Comparison of ENCODE assay signal across 8 cellular contexts in the genomic region with DNA sequence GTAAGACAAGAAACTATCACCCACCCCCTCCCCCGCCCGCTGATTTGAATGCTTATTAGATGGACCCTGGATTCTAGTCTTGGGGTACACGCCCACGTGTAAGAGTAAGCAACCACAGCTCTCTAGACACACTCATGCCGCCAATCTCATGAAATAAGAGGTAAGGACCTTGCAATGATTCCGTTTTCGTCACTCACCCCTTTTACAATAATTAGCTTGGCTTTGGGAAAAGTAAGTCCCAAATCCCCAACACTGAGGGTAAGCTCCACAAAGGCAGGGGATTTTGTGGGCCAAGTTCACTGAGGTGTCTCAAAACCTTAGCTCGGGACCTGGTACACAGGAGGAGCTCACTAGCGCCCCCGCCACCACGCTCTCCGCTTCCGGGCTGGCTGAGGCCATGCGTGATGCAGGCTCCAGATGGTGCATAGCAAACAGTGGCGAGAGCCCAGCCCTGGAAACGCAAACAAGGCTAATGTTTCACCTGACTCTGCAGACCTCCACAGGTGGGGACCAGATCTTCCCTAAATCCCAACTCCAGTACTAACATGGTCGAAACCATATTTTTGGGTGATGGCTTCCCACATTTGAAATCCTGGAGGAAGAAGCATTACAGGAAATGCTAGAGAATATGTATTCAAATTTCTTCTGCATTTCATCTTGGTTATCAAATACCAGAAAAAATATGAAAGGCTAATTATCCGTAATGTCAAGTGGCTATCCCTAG. TPM values are rescaled to one million over a fixed set of nuclear protein-coding genes. Genes with fewer than 3 reads are reported as not detected.
A peak's percentile ranks its signal among the peaks of the same experiment; 100 is the strongest.
DNase-seq lines count a peak whose midpoint lies in the region; ATAC-seq and TF ChIP-seq lines count a peak whose summit lies in the region.

No MANE protein-coding gene starts in this region.

- CTCF ChIA-PET in CD4-positive, alpha-beta T cell (lab: Charles Lee): interaction anchor here (0.6 to 3.5 kb wide), 23 partner anchors 9 to 735 kb away, joined by 3 to 23 read pairs (median 4); a partner anchor contains a TSS

- peaks cover 3% of the 10 kb centered on the region for H3K4me1 ChIP-seq in mesenchymal stem cell (ENCODE audit: control insufficient read depth, insufficient read depth, low read depth, low read length)

- intact Hi-C loops in CD4-positive, alpha-beta T cell (cut with DNase I, micrococcal nuclease): loop anchor here (1.0 to 5.0 kb wide), 7 partner anchors 26 to 150 kb away; no protein-coding TSS in a partner anchor

- peaks cover 79% of the 10 kb centered on the region for H3K36me3 Mint-ChIP-seq in CD4-positive, alpha-beta T cell (ENCODE audit: low read depth)
- H3K36me3 Mint-ChIP-seq in effector memory CD8-positive, alpha-beta T cell (ENCODE audit: insufficient read depth): peaks cover 56% of the 10 kb centered on the region

- DNase-seq in CD4-positive, alpha-beta T cell: peak; percentile 79 to 91 (median 84)
- DNase-seq in NCI-H748 treated with DMSO at 0.1 percent for 48 hours (lab: John Stamatoyannopoulos, UW): peak; percentile 77
- DNase-seq in activated CD8-positive, alpha-beta memory T cell treated with anti-CD3 and anti-CD28 coated beads for 1 hour (ENCODE audit: extremely low read depth in 1 of 2, low read depth in 1 of 2): peak; percentile 66 to 80
- peak; percentile 84 to 89 (median 84) for DNase-seq in effector memory CD8-positive, alpha-beta T cell
- peak; percentile 89 for DNase-seq in mesenchymal stem cell
- DNase-seq in stimulated activated CD8-positive, alpha-beta memory T cell treated with anti-CD3 and anti-CD28 coated beads, Interleukin-12 subunit alpha, Interleukin-12 subunit beta, amount 100 ng/mL, for 4 hours (ENCODE audit: low read depth): peak; percentile 75

- H2BK5ac ChIP-seq in mesenchymal stem cell (ENCODE audit: low read depth, low read length, poor library complexity, severe bottlenecking): no peak overlapping the region

- peak overlapping the region; percentile 29 for H4K8ac ChIP-seq in mesenchymal stem cell (ENCODE audit: low read length)

- H3K4me3 ChIP-seq in mesenchymal stem cell (ENCODE audit: insufficient read depth in 1 of 2, low read depth in 1 of 2, low read length in 2 of 2): peak overlapping the region in 1 of 2 experiments; percentile 83

- no peak overlapping the region for H4K91ac ChIP-seq in mesenchymal stem cell (ENCODE audit: low read length)

- peaks cover 64% of the 10 kb centered on the region for H3K4me1 Mint-ChIP-seq in CD4-positive, alpha-beta T cell (ENCODE audit: low read depth)
- peaks cover 34 to 51% of the 10 kb centered on the region in 2 donors for H3K4me1 Mint-ChIP-seq in effector memory CD8-positive, alpha-beta T cell (ENCODE audit: low read depth in 2 of 2)

- no peaks in the 10 kb centered on the region for H3K79me1 ChIP-seq in mesenchymal stem cell (replicated peaks; ENCODE audit: low read length, poor library complexity, severe bottlenecking)

- no peaks in the 10 kb centered on the region for H3K9me3 ChIP-seq in CD4-positive, alpha-beta T cell (ENCODE audit: control insufficient read depth, low read length)
- H3K9me3 ChIP-seq in mesenchymal stem cell (ENCODE audit: control insufficient read depth, low read length): no peaks in the 10 kb centered on the region

- peak overlapping the region; percentile 88 for H3K4me3 Mint-ChIP-seq in CD4-positive, alpha-beta T cell
- H3K4me3 Mint-ChIP-seq in effector memory CD8-positive, alpha-beta T cell: peak overlapping the region; percentile 97 to 99

- H2BK15ac ChIP-seq in mesenchymal stem cell (ENCODE audit: low read depth, poor library complexity, severe bottlenecking): peak overlapping the region; percentile 63

- ATAC-seq in CD4-positive, alpha-beta T cell (ENCODE audit: poor library complexity): peak; percentile 76
- ATAC-seq in GM19397 (IDR thresholded peaks at IDR 0.05; ENCODE audit: unreplicated experiment): peak; percentile 68
- peak; percentile 55 for ATAC-seq in HG03565 (IDR thresholded peaks at IDR 0.05; ENCODE audit: unreplicated experiment)
- peak; percentile 79 for ATAC-seq in effector memory CD8-positive, alpha-beta T cell (replicated peaks)

- H3K18ac ChIP-seq in mesenchymal stem cell (ENCODE audit: low read depth in 1 of 2, low read length in 2 of 2): peak overlapping the region; percentile 45 to 54

- POLR2A ChIA-PET in CD4-positive, alpha-beta T cell (lab: Charles Lee): interaction anchor here (0.6 to 8.9 kb wide), 23 partner anchors 10 to 345 kb away, joined by 3 to 167 read pairs (median 5); a partner anchor contains a TSS

- H2AFZ ChIP-seq in mesenchymal stem cell (ENCODE audit: low read depth, low read length): peak overlapping the region; percentile 76

- peak overlapping the region; percentile 75 for H2BK120ac ChIP-seq in mesenchymal stem cell (ENCODE audit: low read depth, low read length)

- peak overlapping the region; percentile 75 for H3K9ac ChIP-seq in mesenchymal stem cell (ENCODE audit: low read length)

- H3K27ac Mint-ChIP-seq in CD4-positive, alpha-beta T cell: peak overlapping the region; percentile 89
- peak overlapping the region; percentile 93 to 98 for H3K27ac Mint-ChIP-seq in effector memory CD8-positive, alpha-beta T cell

- H3K27me3 ChIP-seq in CD4-positive, alpha-beta T cell (ENCODE audit: control insufficient read depth, insufficient read depth, low read length): no peaks in the 10 kb centered on the region
- H3K27me3 ChIP-seq in mesenchymal stem cell (ENCODE audit: control insufficient read depth in 1 of 2, insufficient read depth in 1 of 2, low read length in 2 of 2): peaks cover 0 to 9% of the 10 kb centered on the region in 2 experiments

- no peaks in the 10 kb centered on the region for H3K36me3 ChIP-seq in mesenchymal stem cell (ENCODE audit: control insufficient read depth in 1 of 2, insufficient read depth in 2 of 2, low read depth in 1 of 2, low read length in 2 of 2)

- H3K27me3 Mint-ChIP-seq in CD4-positive, alpha-beta T cell: no peaks in the 10 kb centered on the region
- H3K27me3 Mint-ChIP-seq in effector memory CD8-positive, alpha-beta T cell: no peaks in the 10 kb centered on the region

- no peak overlapping the region for H2BK12ac ChIP-seq in mesenchymal stem cell (ENCODE audit: low read length in 2 of 2)

- no peak overlapping the region for H3K14ac ChIP-seq in mesenchymal stem cell (ENCODE audit: low read length in 2 of 2)

- H3K4ac ChIP-seq in mesenchymal stem cell (ENCODE audit: low read depth in 1 of 2, low read length in 2 of 2): no peak overlapping the region

- no peak overlapping the region for H2AK5ac ChIP-seq in mesenchymal stem cell (ENCODE audit: low read length, severe bottlenecking)

- H3K23ac ChIP-seq in mesenchymal stem cell (ENCODE audit: low read length in 2 of 2): no peak overlapping the region

- peak overlapping the region; percentile 44 for H3K27ac ChIP-seq in CD4-positive, alpha-beta T cell (ENCODE audit: low read depth, low read length)
- peak overlapping the region; percentile 34 for H3K27ac ChIP-seq in mesenchymal stem cell (ENCODE audit: low read length, poor library complexity, severe bottlenecking)

- H3K4me2 ChIP-seq in mesenchymal stem cell (ENCODE audit: low read length, poor library complexity, severe bottlenecking): peak overlapping the region; percentile 88

- no peaks in the 10 kb centered on the region for H3K9me3 Mint-ChIP-seq in CD4-positive, alpha-beta T cell
- no peaks in the 10 kb centered on the region for H3K9me3 Mint-ChIP-seq in effector memory CD8-positive, alpha-beta T cell

- WGBS in mesenchymal stem cell: 5% methylated on average over 17 of the region's 18 CpGs

- peak; percentile 85 for TF ChIP-seq CTCF in CD4-positive, alpha-beta T cell (IDR thresholded peaks at IDR 0.05)

RNA-seq across cellular contexts. Expression of a gene that starts 4.1 kb away (rescaled TPM):
- 100 to 1,000 TPM; 249 to 259 TPM for total RNA-seq in CD4-positive, alpha-beta T cell
- 33.2 TPM for polyA plus RNA-seq in mesenchymal stem cell (2013, experiment 1 of 2)
- polyA plus RNA-seq in mesenchymal stem cell (2013, experiment 2 of 2): 36.4 TPM
